ENCODE assay signal across 1 cellular context in the genomic region with DNA sequence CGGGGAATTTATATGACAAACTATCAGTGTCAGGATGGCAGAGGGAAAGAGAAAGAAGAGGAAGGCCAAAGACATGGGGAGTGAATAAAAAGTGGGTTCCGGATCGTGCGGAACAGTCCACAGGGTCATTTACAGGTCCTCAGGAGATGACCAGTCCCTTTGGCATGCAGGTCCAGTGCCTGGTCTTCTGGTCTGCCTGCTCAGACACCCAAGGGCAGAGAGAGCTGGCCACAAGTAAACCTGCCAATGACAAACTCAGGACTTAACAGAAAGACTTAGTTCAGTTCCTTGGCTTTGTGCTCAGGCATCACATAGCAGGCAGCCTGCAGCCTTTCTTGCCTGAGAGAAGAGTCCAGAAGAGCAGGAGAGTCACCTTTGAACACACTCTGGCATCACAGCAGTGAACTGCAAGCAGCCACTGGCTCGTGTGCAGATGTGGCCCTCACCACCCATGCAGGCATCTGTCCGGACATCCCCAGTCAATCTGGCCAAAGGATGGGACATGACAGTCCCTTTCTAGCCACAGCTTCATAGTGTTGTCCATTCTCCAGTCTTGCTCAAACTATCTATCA.
A peak's percentile ranks its signal among the peaks of the same experiment; 100 is the strongest.
TF ChIP-seq lines count a peak whose summit lies in the region.

No MANE protein-coding gene starts in this region.

TF ChIP-seq in H1, 55 proteins besides CTCF, POLR2A, EP300 and RAD21:
- TF ChIP-seq, protein P1, sequence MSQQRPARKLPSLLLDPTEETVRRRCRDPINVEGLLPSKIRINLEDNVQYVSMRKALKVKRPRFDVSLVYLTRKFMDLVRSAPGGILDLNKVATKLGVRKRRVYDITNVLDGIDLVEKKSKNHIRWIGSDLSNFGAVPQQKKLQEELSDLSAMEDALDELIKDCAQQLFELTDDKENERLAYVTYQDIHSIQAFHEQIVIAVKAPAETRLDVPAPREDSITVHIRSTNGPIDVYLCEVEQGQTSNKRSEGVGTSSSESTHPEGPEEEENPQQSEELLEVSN (IDR thresholded peaks at IDR 0.05) = no peak
- TF ChIP-seq SP1 (IDR thresholded peaks at IDR 0.05; ENCODE audit: low read depth, low read length) = peak; percentile 93
